22 cellular contexts compared by ENCODE assay signal in the genomic region with DNA sequence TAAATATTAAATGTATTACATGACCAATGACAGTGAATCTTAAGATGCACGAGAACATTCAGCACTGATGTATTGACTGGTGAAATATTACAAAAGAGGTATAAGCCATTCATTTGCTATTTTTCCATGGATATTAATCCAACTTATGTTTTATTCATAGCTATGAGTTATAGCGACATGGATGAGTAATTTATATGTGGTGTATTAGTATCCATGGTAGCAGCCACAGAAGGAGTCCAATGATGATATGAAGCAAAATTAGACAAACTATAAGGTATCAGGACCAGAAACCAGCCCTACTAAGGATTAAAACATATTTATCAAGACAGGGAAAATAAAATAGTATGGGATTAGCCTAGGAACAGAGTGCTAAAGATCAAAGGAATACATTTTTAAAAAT. TPM values are rescaled to one million over a fixed set of nuclear protein-coding genes. Genes with fewer than 3 reads are reported as not detected.
A peak's percentile ranks its signal among the peaks of the same experiment; 100 is the strongest.
DNase-seq lines count a peak whose midpoint lies in the region; TF ChIP-seq lines count a peak whose summit lies in the region.
"Had no signal": no experiment of that assay in that cellular context is flagged by ENCODE, and none has a peak within 500 bp of the region (broad histone marks: within the 10 kb centered on the region; RNA-seq: fewer than 3 reads in every experiment).

No MANE protein-coding gene starts in this region.

- peak overlapping the region; percentile 34 for H3K27ac ChIP-seq in osteoblast (ENCODE audit: low read depth, low read length)
- H3K27ac ChIP-seq: C4-2B, HL-60, SJCRH30 had no signal

- H2AFZ ChIP-seq in osteoblast (ENCODE audit: low read length): no peak overlapping the region

- H3K27me3 ChIP-seq in osteoblast (ENCODE audit: insufficient read depth, low read length): no peaks in the 10 kb centered on the region
- H3K27me3 ChIP-seq: SJCRH30 had no signal

- H4K20me1 ChIP-seq in osteoblast (ENCODE audit: insufficient read depth, low read length): no peaks in the 10 kb centered on the region

- H3K79me2 ChIP-seq in osteoblast (ENCODE audit: insufficient read depth, low read length): peaks cover 2% of the 10 kb centered on the region

- no peak overlapping the region for H3K4me3 ChIP-seq in epithelial cell of esophagus (ENCODE audit: low read length)
- H3K4me3 ChIP-seq in osteoblast (ENCODE audit: insufficient read depth, low read length): no peak overlapping the region
- H3K4me3 ChIP-seq: SJCRH30 had no signal

- H3K9me3 ChIP-seq in osteoblast (ENCODE audit: low read depth, low read length): no peaks in the 10 kb centered on the region
- H3K9me3 ChIP-seq: SJCRH30 had no signal

- H3K4me1 ChIP-seq in osteoblast (ENCODE audit: insufficient read depth, low read length): peaks cover 3% of the 10 kb centered on the region
- H3K4me1 ChIP-seq: SJCRH30 had no signal

- H3K4me2 ChIP-seq in osteoblast (ENCODE audit: insufficient read depth, low read length): no peak overlapping the region

- DNase-seq in ELR (ENCODE audit: low read depth): peak; percentile 39
- peak; percentile 50 for DNase-seq in LHCN-M2 (ENCODE audit: low read depth)
- peak; percentile 1 for DNase-seq in epithelial cell of esophagus (ENCODE audit: low read depth)
- DNase-seq in osteoblast (ENCODE audit: insufficient read length, low spot score, missing footprints): no peak
- no peak for DNase-seq in NCI-H2107 treated with DMSO at 0.1 percent for 48 hours (lab: John Stamatoyannopoulos, UW; ENCODE audit: unreplicated experiment)
- no peak for DNase-seq in MV-4-11 (lab: John Stamatoyannopoulos, UW)
- DNase-seq in SIG-M5 treated with dmso at 0.1 percent for 504 hours (lab: John Stamatoyannopoulos, UW; ENCODE audit: unreplicated experiment): no peak
- DNase-seq in ecto neural progenitor cell (ENCODE audit: low spot score): no peak
- DNase-seq: DMS53, GF-D8, H7, HFFc6, KBM-7, NCI-H1105, NCI-H146, NCI-H2029, NCI-H226, NCI-H510A treated with DMSO at 0.1 percent for 48 hours, NCI-H748 treated with DMSO at 0.1 percent for 48 hours, SJCRH30 had no signal

- TF ChIP-seq CTCF in epithelial cell of esophagus (IDR thresholded peaks at IDR 0.05; ENCODE audit: insufficient read depth, low read depth, low read length, missing control alignments) (no peak), osteoblast (IDR thresholded peaks at IDR 0.05; ENCODE audit: extremely low read depth, low read depth, low read length) (no peak)

- H3K36me3 ChIP-seq in osteoblast (ENCODE audit: insufficient read depth, low read length): no peaks in the 10 kb centered on the region

RNA-seq across cellular contexts. Expression of gene THAP9, which starts 50.7 kb away (rescaled TPM):
- total RNA-seq in LHCN-M2 (2014; rRNA removed): 1.8 and 2.3 TPM in 2 replicates
- 0.32 TPM for polyA plus RNA-seq in LHCN-M2 (2012)
- 3.2 and 3.3 TPM in 2 replicates for total RNA-seq in osteoblast

RNA-seq across cellular contexts. Expression of gene LIN54, which starts 59.4 kb away (rescaled TPM):
- total RNA-seq in LHCN-M2 (2014; rRNA removed): 26.0 and 29.4 TPM in 2 replicates
- polyA plus RNA-seq in LHCN-M2 (2012): 4.3 TPM
- total RNA-seq in osteoblast: 14.8 and 17.7 TPM in 2 replicates

Comparison
In these comparisons a context has a peak if more than half of its experiments do, and no peak if none do; other contexts are left out.
1. DNase-seq: peak in ELR (single experiment), LHCN-M2 (single experiment) and epithelial cell of esophagus (single experiment); none in osteoblast (single experiment), NCI-H2107 treated with DMSO at 0.1 percent for 48 hours (single experiment), MV-4-11 (single experiment), SIG-M5 treated with dmso at 0.1 percent for 504 hours (single experiment) and ecto neural progenitor cell (single experiment).